11 cellular contexts compared by ENCODE assay signal in genomic region chr21:43585514-43585913, GRCh38.
DNase-seq lines count a peak whose midpoint lies in the region; ATAC-seq, FAIRE-seq and TF ChIP-seq lines count a peak whose summit lies in the region.
"Had no signal": no experiment of that assay in that cellular context is flagged by ENCODE, and none has a peak within 500 bp of the region (broad histone marks: within the 10 kb centered on the region; RNA-seq: fewer than 3 reads in every experiment).

No MANE protein-coding gene starts in this region.

- H3K9me3 ChIP-seq in A549, result 0 out of 3 replicates have a peak, but pooled peaks cover 5% of the 10 kb centered on the region
- no peaks in the 10 kb centered on the region for H3K9me3 ChIP-seq in right atrium auricular region

- no peaks in the 10 kb centered on the region for H3K27me3 Mint-ChIP-seq in progenitor cell of endocrine pancreas

- H3K4me1 Mint-ChIP-seq in progenitor cell of endocrine pancreas (ENCODE audit: low read depth), result peaks cover 38% of the 10 kb centered on the region

- no peaks in the 10 kb centered on the region for H3K9me3 Mint-ChIP-seq in progenitor cell of endocrine pancreas (ENCODE audit: low read depth)

- no peak for DNase-seq in A549 (ENCODE audit: low read depth in 1 of 2, low spot score in 1 of 2)
- peak; percentile 82 for DNase-seq in amniotic epithelial cell (ENCODE audit: low read depth)
- no peak for DNase-seq in right atrium auricular region (ENCODE audit: low spot score)
- DNase-seq in progenitor cell of endocrine pancreas (ENCODE audit: low spot score, unreplicated experiment), result no peak
- DNase-seq in iPS-NIHi7 (ENCODE audit: extremely low spot score), result no peak
- DNase-seq: central memory CD4-positive, alpha-beta T cell; DND-41 had no signal

- H3K4me1 ChIP-seq in A549 (peaks cover 58% of the 10 kb centered on the region), right atrium auricular region (peaks cover 2 to 23% of the 10 kb centered on the region in 2 donors)

- CTCF ChIA-PET in A549 (lab: Yijun Ruan, JAX), result interaction anchor here (0.8 to 4.7 kb wide), 6 partner anchors 11 to 60 kb away, joined by 3 to 25 read pairs (median 4); no protein-coding TSS in a partner anchor

- no peak for TF ChIP-seq POLR2A in A549 (IDR thresholded peaks at IDR 0.05; ENCODE audit: low read length)

- H3K36me3 ChIP-seq in right atrium auricular region, result no peaks in the 10 kb centered on the region

- ATAC-seq in A549, result peak in 1 of 2 experiments; percentile 18; a peak in 3 of 6 replicates
- no peak for ATAC-seq in GM19463 (IDR thresholded peaks at IDR 0.05; ENCODE audit: unreplicated experiment)
- ATAC-seq in HG03280 (IDR thresholded peaks at IDR 0.05; ENCODE audit: unreplicated experiment), result no peak
- no peak for ATAC-seq in GM19467 (IDR thresholded peaks at IDR 0.05; ENCODE audit: unreplicated experiment)

- H3K36me3 Mint-ChIP-seq in progenitor cell of endocrine pancreas (ENCODE audit: insufficient read depth), result no peaks in the 10 kb centered on the region

- peak overlapping the region; percentile 96 to 98 for H3K27ac ChIP-seq in A549
- H3K27ac ChIP-seq in right atrium auricular region, result peak overlapping the region; percentile 79 to 83
- H3K27ac ChIP-seq: VCaP had no signal

- TF ChIP-seq CTCF in A549 (IDR thresholded peaks at IDR 0.05) (no peak), right atrium auricular region (IDR thresholded peaks at IDR 0.05) (no peak), progenitor cell of endocrine pancreas (IDR thresholded peaks at IDR 0.05; ENCODE audit: unreplicated experiment) (no peak)

- 65% methylated on average over 4 of the region's 4 CpGs for WGBS in A549 (ENCODE audit: missing lambda C conversion rate)

- H3K4me3 Mint-ChIP-seq in progenitor cell of endocrine pancreas (ENCODE audit: low read depth), result no peak overlapping the region

- H3K4me2 ChIP-seq in A549, result peak overlapping the region; percentile 51

- TF ChIP-seq EP300 in A549 (IDR thresholded peaks at IDR 0.05), result no peak

- H3K4me3 ChIP-seq in A549 (no peak overlapping the region), right atrium auricular region (no peak overlapping the region)

- no peak for TF ChIP-seq RAD21 in A549 (conservative IDR thresholded peaks at IDR 0.05 in 1 of 2, IDR thresholded peaks at IDR 0.05 in 1 of 2)

- H3K27ac Mint-ChIP-seq in progenitor cell of endocrine pancreas, result peak overlapping the region; percentile 90

- no peak for FAIRE-seq in A549 (lab: Jason Lieb, UNC)

- POLR2A ChIA-PET in A549 (lab: Yijun Ruan, JAX), result interaction anchor here (1.0 to 1.3 kb wide), 2 partner anchors 11 to 15 kb away, joined by 3 to 7 read pairs; no protein-coding TSS in a partner anchor

- H3K27me3 ChIP-seq in right atrium auricular region, result no peaks in the 10 kb centered on the region

TF ChIP-seq in A549, 52 proteins besides CTCF, POLR2A, EP300 and RAD21:
- TF ChIP-seq NR3C1 (IDR thresholded peaks at IDR 0.05) (no peak), HES2 (IDR thresholded peaks at IDR 0.05) (no peak), PBX3 (IDR thresholded peaks at IDR 0.05) (no peak), ZC3H11A (IDR thresholded peaks at IDR 0.05) (no peak), ZSCAN20 (CRISPR knock-in tag; IDR thresholded peaks at IDR 0.05) (no peak), MAX (IDR thresholded peaks at IDR 0.05) (no peak), CEBPB (IDR thresholded peaks at IDR 0.05) (no peak), TP53 (CRISPR knock-in tag; IDR thresholded peaks at IDR 0.05) (no peak), ZNF302 (CRISPR knock-in tag; IDR thresholded peaks at IDR 0.05) (no peak), KDM5A (IDR thresholded peaks at IDR 0.05) (no peak), TFCP2L1 (CRISPR knock-in tag; IDR thresholded peaks at IDR 0.05) (no peak), POLR2AphosphoS2 (conservative IDR thresholded peaks at IDR 0.05; ENCODE audit: low read length) (no peak), HEYL (CRISPR knock-in tag; IDR thresholded peaks at IDR 0.05) (no peak), NPAS2 (CRISPR knock-in tag; IDR thresholded peaks at IDR 0.05; ENCODE audit: borderline replicate concordance) (no peak), ZFP36 (IDR thresholded peaks at IDR 0.05; ENCODE audit: borderline replicate concordance, partially characterized antibody) (no peak), SREBF2 (IDR thresholded peaks at IDR 0.05) (no peak), MAFK (IDR thresholded peaks at IDR 0.05; ENCODE audit: partially characterized antibody) (no peak), KDM1A (IDR thresholded peaks at IDR 0.05; ENCODE audit: low read depth) (no peak)
- TF ChIP-seq, protein P1, sequence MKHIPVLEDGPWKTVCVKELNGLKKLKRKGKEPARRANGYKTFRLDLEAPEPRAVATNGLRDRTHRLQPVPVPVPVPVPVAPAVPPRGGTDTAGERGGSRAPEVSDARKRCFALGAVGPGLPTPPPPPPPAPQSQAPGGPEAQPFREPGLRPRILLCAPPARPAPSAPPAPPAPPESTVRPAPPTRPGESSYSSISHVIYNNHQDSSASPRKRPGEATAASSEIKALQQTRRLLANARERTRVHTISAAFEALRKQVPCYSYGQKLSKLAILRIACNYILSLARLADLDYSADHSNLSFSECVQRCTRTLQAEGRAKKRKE (CRISPR knock-in tag; IDR thresholded peaks at IDR 0.05; ENCODE audit: low read depth), result no peak
- TF ChIP-seq, protein P2, sequence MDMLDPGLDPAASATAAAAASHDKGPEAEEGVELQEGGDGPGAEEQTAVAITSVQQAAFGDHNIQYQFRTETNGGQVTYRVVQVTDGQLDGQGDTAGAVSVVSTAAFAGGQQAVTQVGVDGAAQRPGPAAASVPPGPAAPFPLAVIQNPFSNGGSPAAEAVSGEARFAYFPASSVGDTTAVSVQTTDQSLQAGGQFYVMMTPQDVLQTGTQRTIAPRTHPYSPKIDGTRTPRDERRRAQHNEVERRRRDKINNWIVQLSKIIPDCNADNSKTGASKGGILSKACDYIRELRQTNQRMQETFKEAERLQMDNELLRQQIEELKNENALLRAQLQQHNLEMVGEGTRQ (IDR thresholded peaks at IDR 0.05), result no peak
